Comparison of ENCODE assay signal across 11 cellular contexts in genomic region chr16:28937222-28937876, GRCh38. TPM values are rescaled to one million over a fixed set of nuclear protein-coding genes. Genes with fewer than 3 reads are reported as not detected.
"Had no signal": no experiment of that assay in that cellular context is flagged by ENCODE, and none has a peak within 500 bp of the region (broad histone marks: within the 10 kb centered on the region; RNA-seq: fewer than 3 reads in every experiment).

No MANE protein-coding gene starts in this region.

- H3K36me3 ChIP-seq: sigmoid colon, thoracic aorta, upper lobe of right lung had no signal

- H3K9me3 Mint-ChIP-seq: activated CD4-positive, alpha-beta T cell treated with anti-CD3 and anti-CD28 coated beads, Interleukin-2, amount 10 ng/mL, durations not matched to agents 7 days and 5 days; activated naive CD8-positive, alpha-beta T cell treated with anti-CD3 and anti-CD28 coated beads, Interleukin-2, amount 10 ng/mL, durations not matched to agents 7 days and 5 days; activated T-helper 1 cell treated with anti-CD3 and anti-CD28 coated beads, Interleukin-12 subunit alpha, Interleukin-12 subunit beta, Interleukin-2, Interleukin-4 antibody, amounts not matched to agents 30 ng/mL and 10 ng/mL and 1 ng/mL, durations not matched to agents 14 hours and 24 hours and 36 hours had no signal

- H3K4me1 ChIP-seq: foreskin keratinocyte, upper lobe of right lung had no signal

- H3K27me3 Mint-ChIP-seq: activated CD4-positive, alpha-beta T cell treated with anti-CD3 and anti-CD28 coated beads, Interleukin-2, amount 10 ng/mL, durations not matched to agents 7 days and 5 days; activated naive CD8-positive, alpha-beta T cell treated with anti-CD3 and anti-CD28 coated beads, Interleukin-2, amount 10 ng/mL, durations not matched to agents 7 days and 5 days had no signal

- H3K27ac ChIP-seq: foreskin keratinocyte, sigmoid colon, thoracic aorta, upper lobe of right lung had no signal

- H3K27me3 ChIP-seq: foreskin keratinocyte, sigmoid colon, spleen, upper lobe of right lung had no signal

- H3K9me3 ChIP-seq: sigmoid colon, spleen, thoracic aorta, upper lobe of right lung had no signal

- H3K4me3 Mint-ChIP-seq: nephron progenitor cell had no signal

- DNase-seq: cortex of kidney had no signal

RNA-seq across cellular contexts. Expression of gene CD19, which starts 5.6 kb away (rescaled TPM):
- total RNA-seq: activated T-helper 1 cell treated with anti-CD3 and anti-CD28 coated beads, Interleukin-12 subunit alpha, Interleukin-12 subunit beta, Interleukin-2, Interleukin-4 antibody, amounts not matched to agents 30 ng/mL and 10 ng/mL and 1 ng/mL, durations not matched to agents 14 hours and 24 hours and 36 hours; foreskin keratinocyte; pulmonary artery endothelial cell; sigmoid colon; thoracic aorta; upper lobe of right lung had no signal
